ENCODE assay signal across 19 cellular contexts in the genomic region with DNA sequence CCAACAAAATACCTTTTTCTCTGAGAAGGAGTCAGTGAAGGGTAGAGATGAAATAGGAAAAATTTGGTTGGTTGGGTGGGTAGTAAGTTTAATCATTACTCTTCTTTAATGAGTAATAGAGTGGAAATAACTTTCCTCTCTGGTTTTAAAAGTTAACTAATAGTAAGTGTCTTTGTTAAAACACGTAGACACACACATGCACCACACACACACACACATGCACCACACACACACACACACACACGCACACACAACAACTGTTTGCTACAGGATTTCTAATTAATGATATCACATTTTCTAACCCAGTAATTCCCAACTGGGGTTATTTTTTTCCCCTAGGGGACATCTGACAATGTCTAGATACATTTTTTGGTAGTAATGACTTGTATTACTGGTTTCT.
A peak's percentile ranks its signal among the peaks of the same experiment; 100 is the strongest.
DNase-seq lines count a peak whose midpoint lies in the region; ATAC-seq lines count a peak whose summit lies in the region.
"Had no signal": no experiment of that assay in that cellular context is flagged by ENCODE, and none has a peak within 500 bp of the region (broad histone marks: within the 10 kb centered on the region; RNA-seq: fewer than 3 reads in every experiment).

No MANE protein-coding gene starts in this region.

- in situ Hi-C loops in Caki2 (cut with HindIII; ENCODE audit: low pct_unique_long_range_greater_than_20kb, low sequenced_read_pairs) = no loop called here

- ATAC-seq in GM21423 (IDR thresholded peaks at IDR 0.05; ENCODE audit: unreplicated experiment) (peak; percentile 28), HG03175 (IDR thresholded peaks at IDR 0.05; ENCODE audit: unreplicated experiment) (peak; percentile 34), GM19455 (IDR thresholded peaks at IDR 0.05; ENCODE audit: unreplicated experiment) (no peak)
- ATAC-seq: Panc1 had no signal

- peak; percentile 6 for DNase-seq in Caki2 (ENCODE audit: low read depth)
- DNase-seq in kidney tubule cell (ENCODE audit: low spot score) = peak; percentile 68
- DNase-seq in NCI-H524 (lab: John Stamatoyannopoulos, UW) = no peak
- no peak for DNase-seq in activated effector memory CD4-positive, alpha-beta T cell treated with Interleukin-2 at 50 U/mL for 16 hours
- DNase-seq in mesenteric fat pad (ENCODE audit: low spot score) = no peak
- DNase-seq: CD8-positive, alpha-beta memory T cell; DMS 273 treated with DMSO at 0.1 percent for 48 hours; GF-D8; HFFc6; Kasumi-1; MM.1S; NCI-H1092 treated with DMSO at 0.1 percent for 48 hours; NCI-H2081 treated with DMSO at 0.1 percent for 48 hours; NCI-H510A; NCI-H82 had no signal

Comparison
In these comparisons a context has a peak if more than half of its experiments do, and no peak if none do; other contexts are left out.
1. DNase-seq: peak in Caki2 (single experiment) and kidney tubule cell (single experiment); none in NCI-H524 (0 of 2), activated effector memory CD4-positive, alpha-beta T cell treated with Interleukin-2 at 50 U/mL for 16 hours (single experiment) and mesenteric fat pad (single experiment).